ENCODE assay signal across 33 cellular contexts in the genomic region with DNA sequence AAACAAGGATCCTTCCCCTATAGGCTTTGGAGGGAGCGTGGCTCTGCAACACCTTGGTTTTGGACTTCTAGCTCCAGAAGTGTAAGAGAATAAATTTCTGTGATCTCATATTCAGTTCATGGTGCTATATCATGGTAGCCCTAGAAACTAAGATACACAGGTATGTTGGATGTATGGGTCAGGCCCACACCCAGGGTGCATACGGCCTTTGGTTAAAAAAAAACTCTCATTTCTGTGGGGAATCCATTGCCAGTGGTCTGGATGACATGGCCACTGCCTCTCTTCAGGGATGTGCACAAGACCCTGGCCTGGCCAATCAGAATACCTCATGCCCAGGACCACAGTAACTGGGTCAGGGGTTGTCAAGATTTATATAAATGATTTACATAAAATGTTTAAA. TPM values are rescaled to one million over a fixed set of nuclear protein-coding genes. Genes with fewer than 3 reads are reported as not detected.
DNase-seq lines count a peak whose midpoint lies in the region; ATAC-seq and TF ChIP-seq lines count a peak whose summit lies in the region.
"Had no signal": no experiment of that assay in that cellular context is flagged by ENCODE, and none has a peak within 500 bp of the region (broad histone marks: within the 10 kb centered on the region; RNA-seq: fewer than 3 reads in every experiment).

No MANE protein-coding gene starts in this region.

- intact Hi-C loops in esophagus muscularis mucosa (cut with DNase I): loop anchor here (10.0 kb wide), 1 partner anchor 913 kb away; the partner anchor contains the start of genes PFKFB2 and YOD1

- H3K4me1 Mint-ChIP-seq in type B pancreatic cell (ENCODE audit: unreplicated experiment): peaks cover 28% of the 10 kb centered on the region
- peaks cover 24% of the 10 kb centered on the region for H3K4me1 Mint-ChIP-seq in endothelial cell (ENCODE audit: unreplicated experiment)

- no peak for TF ChIP-seq POLR2A in esophagus muscularis mucosa (IDR thresholded peaks at IDR 0.05; ENCODE audit: low read depth)

- H3K27me3 Mint-ChIP-seq in type B pancreatic cell: peaks cover 46% of the 10 kb centered on the region
- peaks cover under 1% of the 10 kb centered on the region for H3K27me3 Mint-ChIP-seq in endothelial cell (ENCODE audit: unreplicated experiment)

- whole genome bisulfite sequencing in esophagus muscularis mucosa: 97% methylated on average over 2 of the region's 2 CpGs

- no peak for TF ChIP-seq EP300 in esophagus muscularis mucosa (IDR thresholded peaks at IDR 0.05)

- TF ChIP-seq CTCF in esophagus muscularis mucosa (IDR thresholded peaks at IDR 0.05) (no peak), type B pancreatic cell (conservative IDR thresholded peaks at IDR 0.05) (no peak), endothelial cell (IDR thresholded peaks at IDR 0.05; ENCODE audit: unreplicated experiment) (no peak)

- peak; percentile 60 for DNase-seq in esophagus muscularis mucosa (ENCODE audit: extremely low spot score)
- DNase-seq in type B pancreatic cell (ENCODE audit: extremely low spot score, unreplicated experiment): peak; percentile 42
- DNase-seq in endothelial cell (ENCODE audit: low spot score): no peak
- DNase-seq: 8988T; ACHN; AML-193; BE2C; C1 segment of cervical spinal cord; Caco-2; Calu3; CD4-positive, alpha-beta memory T cell; CD4-positive, alpha-beta T cell; CD4-positive, CD25-positive, alpha-beta regulatory T cell; CD8-positive, alpha-beta memory T cell; CD8-positive, alpha-beta T cell; COR-L47; DMS 273 treated with DMSO at 0.1 percent for 48 hours; DMS153; DMS53; DMS79; DMS79 treated with DMSO at 0.1 percent for 48 hours; DND-41; EL had no signal

- no peak for ATAC-seq in GM19397 (IDR thresholded peaks at IDR 0.05; ENCODE audit: unreplicated experiment)
- ATAC-seq: A549; CD8-positive, alpha-beta T cell had no signal

- no peak overlapping the region for H3K4me3 Mint-ChIP-seq in type B pancreatic cell
- no peak overlapping the region for H3K4me3 Mint-ChIP-seq in endothelial cell (ENCODE audit: unreplicated experiment)
- H3K4me3 Mint-ChIP-seq: B cell; CD14-positive monocyte; CD4-positive, alpha-beta memory T cell; CD4-positive, alpha-beta T cell; CD8-positive, alpha-beta memory T cell; CD8-positive, alpha-beta T cell had no signal

- H3K36me3 Mint-ChIP-seq in type B pancreatic cell (no peaks in the 10 kb centered on the region), endothelial cell (ENCODE audit: low read depth, unreplicated experiment) (peaks cover under 1% of the 10 kb centered on the region)
- H3K36me3 Mint-ChIP-seq: CD14-positive monocyte; CD4-positive, alpha-beta memory T cell; CD4-positive, CD25-positive, alpha-beta regulatory T cell; CD8-positive, alpha-beta memory T cell; CD8-positive, alpha-beta T cell had no signal

- H3K4me1 ChIP-seq in esophagus muscularis mucosa: peaks cover 17 to 51% (median 45%) of the 10 kb centered on the region in 4 donors
- H3K4me1 ChIP-seq: BE2C had no signal

- no peaks in the 10 kb centered on the region for H3K27me3 ChIP-seq in esophagus muscularis mucosa
- H3K27me3 ChIP-seq: BE2C had no signal

- H3K4me3 ChIP-seq in esophagus muscularis mucosa: no peak overlapping the region
- H3K4me3 ChIP-seq: A549; BLaER1; BLaER1 treated with 17β-estradiol and CSF1 and Interleukin-3, amounts not matched to agents 10 nM and 100 nM had no signal

- no peak overlapping the region for H3K27ac ChIP-seq in esophagus muscularis mucosa (replicated peaks in 1 of 4)
- H3K27ac ChIP-seq: 22Rv1; A549; BLaER1; BLaER1 treated with 17β-estradiol and CSF1 and Interleukin-3, amounts not matched to agents 10 nM and 100 nM; C4-2B had no signal

- H3K9me3 Mint-ChIP-seq in type B pancreatic cell (no peaks in the 10 kb centered on the region), endothelial cell (ENCODE audit: unreplicated experiment) (peaks cover 4% of the 10 kb centered on the region)
- H3K9me3 Mint-ChIP-seq: CD14-positive monocyte; CD4-positive, alpha-beta memory T cell; CD4-positive, alpha-beta T cell; CD4-positive, CD25-positive, alpha-beta regulatory T cell; CD8-positive, alpha-beta memory T cell; CD8-positive, alpha-beta T cell had no signal

- H3K27ac Mint-ChIP-seq in type B pancreatic cell (no peak overlapping the region), endothelial cell (ENCODE audit: unreplicated experiment) (no peak overlapping the region)
- H3K27ac Mint-ChIP-seq: B cell; CD14-positive monocyte; CD4-positive, alpha-beta memory T cell; CD4-positive, alpha-beta T cell; CD4-positive, CD25-positive, alpha-beta regulatory T cell; CD8-positive, alpha-beta T cell had no signal

- no peaks in the 10 kb centered on the region for H3K9me3 ChIP-seq in esophagus muscularis mucosa
- H3K9me3 ChIP-seq: A549; BE2C; BLaER1; BLaER1 treated with 17β-estradiol and CSF1 and Interleukin-3, amounts not matched to agents 10 nM and 100 nM; Caco-2 had no signal

- H3K36me3 ChIP-seq in esophagus muscularis mucosa: no peaks in the 10 kb centered on the region
- H3K36me3 ChIP-seq: BE2C; BLaER1; BLaER1 treated with 17β-estradiol and CSF1 and Interleukin-3, amounts not matched to agents 10 nM and 100 nM had no signal

RNA-seq across cellular contexts. Expression of gene CD34, which starts 56.8 kb away (rescaled TPM):
- total RNA-seq in esophagus muscularis mucosa (100 to 1,000 TPM in 2 of 4 donors, 10 to 100 TPM in 2; 70.2 to 136 (median 93.3) TPM), type B pancreatic cell (ENCODE audit: low replicate concordance) (0.34 TPM in 1 of 2 replicates, not detected in the other), endothelial cell (ENCODE audit: unreplicated experiment) (277 TPM)
- total RNA-seq: A673; B cell; Caco-2; CD4-positive, alpha-beta T cell; CD8-positive, alpha-beta memory T cell; CD8-positive, alpha-beta T cell; Daoy had no signal

Comparison
In these comparisons a context has a peak if more than half of its experiments do, and no peak if none do; other contexts are left out.
1. RNA of gene CD34, which starts 56.8 kb away (total RNA-seq): 277 TPM in endothelial cell (single experiment) and 70.2 to 136 TPM in esophagus muscularis mucosa; 0.34 TPM in type B pancreatic cell; every median in the first group is over 10 times any median in the second.